22 cellular contexts compared by ENCODE assay signal in genomic region chr1:245207056-245207638, GRCh38.
"Had no signal": no experiment of that assay in that cellular context is flagged by ENCODE, and none has a peak within 500 bp of the region (broad histone marks: within the 10 kb centered on the region; RNA-seq: fewer than 3 reads in every experiment).

No MANE protein-coding gene starts in this region.

- H3K9ac ChIP-seq: neural progenitor cell had no signal

- H2AFZ ChIP-seq: hepatocyte, neural progenitor cell had no signal

- H3K27me3 Mint-ChIP-seq: stimulated activated naive CD8-positive, alpha-beta T cell treated with anti-CD3 and anti-CD28 coated beads, Interleukin-15, Interleukin-2, amounts not matched to agents 100 ng/mL and 50 ng/mL, for 24 hours had no signal

- H3K36me3 ChIP-seq: left ventricle myocardium inferior, lower lobe of right lung, neural progenitor cell, ovary, right atrium auricular region, tibial artery, upper lobe of left lung, vagina had no signal

- DNase-seq: effector CD4-positive, alpha-beta T cell; foreskin melanocyte; head of caudate nucleus; kidney; left cardiac atrium; left ventricle myocardium inferior; lower lobe of right lung; natural killer cell; nucleus accumbens; ovary; small intestine; stimulated activated CD4-positive, alpha-beta T cell treated with anti-CD3 and anti-CD28 coated beads, Interleukin-12 subunit alpha, Interleukin-12 subunit beta, amount 100 ng/mL, for 4 hours; stimulated activated CD4-positive, alpha-beta T cell treated with anti-CD3 and anti-CD28 coated beads, Interleukin-2, amount 100 ng/mL, for 48 hours; tibial artery; upper lobe of left lung had no signal

- ATAC-seq: left cardiac atrium, lower lobe of right lung, natural killer cell had no signal

- H3K36me3 Mint-ChIP-seq: memory B cell had no signal

- H3K4me1 Mint-ChIP-seq: memory B cell, natural killer cell had no signal

- H3K27ac Mint-ChIP-seq: memory B cell; mesothelial cell of epicardium; natural killer cell; neural progenitor cell; stimulated activated naive CD8-positive, alpha-beta T cell treated with anti-CD3 and anti-CD28 coated beads, Interleukin-15, Interleukin-2, amounts not matched to agents 100 ng/mL and 50 ng/mL, for 24 hours had no signal

- H3K4me3 ChIP-seq: hepatocyte, left ventricle myocardium inferior, lower lobe of right lung, neural progenitor cell, ovary, right atrium auricular region, tibial artery, upper lobe of left lung, vagina had no signal

- H3K9me3 ChIP-seq: ovary had no signal

- H3K4me3 Mint-ChIP-seq: memory B cell; mesothelial cell of epicardium; natural killer cell; neural progenitor cell; stimulated activated naive CD8-positive, alpha-beta T cell treated with anti-CD3 and anti-CD28 coated beads, Interleukin-15, Interleukin-2, amounts not matched to agents 100 ng/mL and 50 ng/mL, for 24 hours had no signal

- H3K4me2 ChIP-seq: hepatocyte, neural progenitor cell had no signal

- H3K27ac ChIP-seq: hepatocyte, left ventricle myocardium inferior, lower lobe of right lung, neural progenitor cell, ovary, right atrium auricular region, tibial artery, upper lobe of left lung, vagina had no signal

- FAIRE-seq: kidney, small intestine had no signal

- H3K4me1 ChIP-seq: left ventricle myocardium inferior, lower lobe of right lung, right atrium auricular region, tibial artery, upper lobe of left lung, vagina had no signal

- H3K27me3 ChIP-seq: hepatocyte, neural progenitor cell, ovary, right atrium auricular region, tibial artery, upper lobe of left lung, vagina had no signal
